Comparison of ENCODE assay signal across 8 cellular contexts in genomic region chr7:43985904-43986864, GRCh38. TPM values are rescaled to one million over a fixed set of nuclear protein-coding genes. Genes with fewer than 3 reads are reported as not detected.
DNase-seq lines count a peak whose midpoint lies in the region; ATAC-seq and TF ChIP-seq lines count a peak whose summit lies in the region.
"Not testable (repeated sequence)": the region's sequence is repeated elsewhere in the genome, so short reads cannot be mapped to it uniquely, and the experiment has no call there.

No MANE protein-coding gene starts in this region.

- not testable (repeated sequence) for H3K27ac ChIP-seq in HUES48 (ENCODE audit: low read depth, low read length)

- not testable (repeated sequence) for H3K4me1 Mint-ChIP-seq in natural killer cell

- not testable (repeated sequence) for H3K27me3 ChIP-seq in HUES48 (ENCODE audit: control insufficient read depth, insufficient read depth, low read length)

- H3K36me3 ChIP-seq in HUES48 (ENCODE audit: control insufficient read depth, insufficient read depth, low read length): not testable (repeated sequence)

- TF ChIP-seq CTCF in natural killer cell (IDR thresholded peaks at IDR 0.05): peak; percentile 65

- H3K9ac ChIP-seq in HUES48 (ENCODE audit: low read depth, low read length): not testable (repeated sequence)

- H3K4me3 ChIP-seq in HUES48 (ENCODE audit: low read depth, low read length): peak overlapping the region; percentile 65

- not testable (repeated sequence) for H3K9me3 Mint-ChIP-seq in natural killer cell

- not testable (repeated sequence) for H3K36me3 Mint-ChIP-seq in natural killer cell

- intact Hi-C loops in natural killer cell (cut with micrococcal nuclease): not testable (repeated sequence)

- H3K4me1 ChIP-seq in HUES48 (ENCODE audit: control insufficient read depth, insufficient read depth, low read length): not testable (repeated sequence)

- DNase-seq in DMS53 (lab: John Stamatoyannopoulos, UW) (peak; percentile 85), SW480 (ENCODE audit: low spot score) (peak; percentile 30), fibroblast of the conjunctiva (ENCODE audit: low read depth) (peak; percentile 49), natural killer cell (peak; percentile 79)
- peak; percentile 80 for DNase-seq in activated gamma-delta T cell treated with anti-CD3 and anti-CD28 coated beads, Interleukin-2, amount 50 U/mL, for 16 hours (ENCODE audit: low read depth)
- peak; percentile 63 to 77 for DNase-seq in stimulated activated CD8-positive, alpha-beta memory T cell treated with anti-CD3 and anti-CD28 coated beads, Interleukin-4, amount 100 ng/mL, for 4 hours (ENCODE audit: low read depth in 2 of 2, low spot score in 1 of 2)

- not testable (repeated sequence) for H3K27me3 Mint-ChIP-seq in natural killer cell (ENCODE audit: low read depth in 2 of 2)

- not testable (repeated sequence) for H3K9me3 ChIP-seq in HUES48 (ENCODE audit: control insufficient read depth, insufficient read depth, low read length)

- peak; percentile 78 for ATAC-seq in GM21619 (IDR thresholded peaks at IDR 0.05; ENCODE audit: unreplicated experiment)
- ATAC-seq in natural killer cell: peak; percentile 90 to 95 (median 91)

- H3K4me3 Mint-ChIP-seq in natural killer cell: peak overlapping the region; percentile 47

- peak overlapping the region; percentile 17 to 82 for H3K27ac Mint-ChIP-seq in natural killer cell

RNA-seq across cellular contexts. Expression of gene SPDYE1, which starts 11.5 kb away (rescaled TPM):
- under 1 TPM in 2 of 3 donors, not detected in 1; 0.18 to 0.24 TPM for total RNA-seq in natural killer cell

RNA-seq across cellular contexts. Expression of gene DBNL, which starts 58.3 kb away (rescaled TPM):
- total RNA-seq in natural killer cell: 100 to 1,000 TPM; 123 to 129 (median 129) TPM

RNA-seq across cellular contexts. Expression of gene UBE2D4, which starts 59.9 kb away (rescaled TPM):
- total RNA-seq in natural killer cell: 10 to 100 TPM in 1 of 3 donors, 1 to 10 TPM in 2; 5.3 to 10.6 (median 9.6) TPM

Comparison
In these comparisons a context has a peak if more than half of its experiments do, and no peak if none do; other contexts are left out.
1. DNase-seq: peak in every context shown above with its lines; median percentile 85 in DMS53; 80 in activated gamma-delta T cell treated with anti-CD3 and anti-CD28 coated beads, Interleukin-2, amount 50 U/mL, for 16 hours; 79 in natural killer cell; 70 in stimulated activated CD8-positive, alpha-beta memory T cell treated with anti-CD3 and anti-CD28 coated beads, Interleukin-4, amount 100 ng/mL, for 4 hours; 49 in fibroblast of the conjunctiva; 30 in SW480.